Comparison of ENCODE assay signal across 32 cellular contexts in genomic region chr20:19838495-19838894, GRCh38.
"Had no signal": no experiment of that assay in that cellular context is flagged by ENCODE, and none has a peak within 500 bp of the region (broad histone marks: within the 10 kb centered on the region; RNA-seq: fewer than 3 reads in every experiment).

No MANE protein-coding gene starts in this region.

- FAIRE-seq: small intestine had no signal

- H3K9me3 Mint-ChIP-seq: activated naive CD4-positive, alpha-beta T cell treated with anti-CD3 and anti-CD28 coated beads for 36 hours; activated T-helper 1 cell treated with anti-CD3 and anti-CD28 coated beads, Interleukin-12 subunit alpha, Interleukin-12 subunit beta, Interleukin-2, Interleukin-4 antibody, amounts not matched to agents 30 ng/mL and 10 ng/mL and 1 ng/mL, durations not matched to agents 14 hours and 24 hours and 36 hours; effector memory CD8-positive, alpha-beta T cell; stimulated activated naive CD8-positive, alpha-beta T cell treated with anti-CD3 and anti-CD28 coated beads, Interleukin-15, amount 100 ng/mL, for 72 hours had no signal

- H3K36me3 Mint-ChIP-seq: activated naive CD8-positive, alpha-beta T cell treated with anti-CD3 and anti-CD28 coated beads for 36 hours had no signal

- H3K4me1 Mint-ChIP-seq: T-helper 17 cell had no signal

- H3K9me3 ChIP-seq: adrenal gland, body of pancreas, esophagus squamous epithelium, lower lobe of right lung, ovary, sigmoid colon, thyroid gland, upper lobe of left lung had no signal

- H3K27ac ChIP-seq: adrenal gland, body of pancreas, coronary artery, esophagus squamous epithelium, left lung, lower lobe of right lung, ovary, sigmoid colon, thyroid gland, upper lobe of left lung, WERI-Rb-1 had no signal

- H3K27me3 ChIP-seq: adrenal gland, body of pancreas, esophagus squamous epithelium, left lung, ovary, sigmoid colon, thyroid gland, upper lobe of left lung had no signal

- H3K27ac Mint-ChIP-seq: activated naive CD4-positive, alpha-beta T cell treated with anti-CD3 and anti-CD28 coated beads for 36 hours; activated naive CD8-positive, alpha-beta T cell treated with anti-CD3 and anti-CD28 coated beads for 36 hours; activated T-helper 1 cell treated with anti-CD3 and anti-CD28 coated beads, Interleukin-12 subunit alpha, Interleukin-12 subunit beta, Interleukin-2, Interleukin-4 antibody, amounts not matched to agents 30 ng/mL and 10 ng/mL and 1 ng/mL, durations not matched to agents 14 hours and 24 hours and 36 hours; effector memory CD8-positive, alpha-beta T cell; nephron progenitor cell; progenitor cell of endocrine pancreas; stimulated activated memory B cell treated with anti-CD40 and anti-IgM and Interleukin-4, amounts not matched to agents 10 μg/mL and 1 μg/mL and 100 μg/mL, for 72 hours; stimulated activated naive CD8-positive, alpha-beta T cell treated with anti-CD3 and anti-CD28 coated beads, Interleukin-15, amount 100 ng/mL, for 72 hours; T-helper 17 cell had no signal

- H3K4me3 ChIP-seq: adrenal gland, body of pancreas, coronary artery, esophagus squamous epithelium, left lung, lower lobe of right lung, ovary, sigmoid colon, thyroid gland, upper lobe of left lung had no signal

- H3K4me3 Mint-ChIP-seq: activated naive CD4-positive, alpha-beta T cell treated with anti-CD3 and anti-CD28 coated beads for 36 hours; activated naive CD8-positive, alpha-beta T cell treated with anti-CD3 and anti-CD28 coated beads for 36 hours; activated T-helper 1 cell treated with anti-CD3 and anti-CD28 coated beads, Interleukin-12 subunit alpha, Interleukin-12 subunit beta, Interleukin-2, Interleukin-4 antibody, amounts not matched to agents 30 ng/mL and 10 ng/mL and 1 ng/mL, durations not matched to agents 14 hours and 24 hours and 36 hours; effector memory CD8-positive, alpha-beta T cell; nephron progenitor cell; stimulated activated memory B cell treated with anti-CD40 and anti-IgM and Interleukin-4, amounts not matched to agents 10 μg/mL and 1 μg/mL and 100 μg/mL, for 72 hours; stimulated activated naive CD8-positive, alpha-beta T cell treated with anti-CD3 and anti-CD28 coated beads, Interleukin-15, amount 100 ng/mL, for 72 hours; T-helper 17 cell had no signal

- H3K4me1 ChIP-seq: adrenal gland, body of pancreas, esophagus squamous epithelium, thyroid gland had no signal

- H3K36me3 ChIP-seq: adrenal gland, left lung, lower lobe of right lung, ovary, sigmoid colon, thyroid gland, upper lobe of left lung, WERI-Rb-1 had no signal

- DNase-seq: activated CD4-positive, alpha-beta T cell treated with anti-CD3 and anti-CD28 coated beads for 48 hours; activated CD4-positive, alpha-beta T cell treated with anti-CD3 and anti-CD28 coated beads, Interleukin-2, amount 50 U/mL, for 48 hours; activated CD8-positive, alpha-beta memory T cell treated with anti-CD3 and anti-CD28 coated beads for 24 hours; activated effector memory CD4-positive, alpha-beta T cell treated with anti-CD3 and anti-CD28 coated beads, Interleukin-2, amount 50 U/mL, for 16 hours; activated naive CD4-positive, alpha-beta T cell treated with anti-CD3 and anti-CD28 coated beads for 36 hours; activated naive CD8-positive, alpha-beta T cell treated with anti-CD3 and anti-CD28 coated beads for 36 hours; activated T-cell treated with anti-CD3 and anti-CD28 coated beads, Interleukin-2, amount 50 U/mL, for 1 hour; aorta; body of pancreas; effector memory CD8-positive, alpha-beta T cell; esophagus squamous epithelium; foreskin melanocyte; left lung; lower lobe of right lung; nephron progenitor cell; ovary; retina; sigmoid colon; small intestine; stimulated activated CD4-positive, alpha-beta T cell treated with anti-CD3 and anti-CD28 coated beads, Interleukin-4, amount 100 ng/mL, for 24 hours; stimulated activated naive CD8-positive, alpha-beta T cell treated with anti-CD3 and anti-CD28 coated beads, Interleukin-15, amount 100 ng/mL, for 72 hours; T-helper 17 cell; T1000; thyroid gland; upper lobe of left lung; WERI-Rb-1 had no signal

- H3K27me3 Mint-ChIP-seq: progenitor cell of endocrine pancreas had no signal

- ATAC-seq: activated CD4-positive, CD25-positive, alpha-beta regulatory T cell treated with anti-CD3 and anti-CD28 coated beads, Interleukin-2, amount 50 U/mL, for 24 hours; body of pancreas; effector memory CD8-positive, alpha-beta T cell; left lung; lower lobe of right lung; stimulated activated memory B cell treated with anti-CD40 and anti-IgM and Interleukin-4, amounts not matched to agents 10 μg/mL and 1 μg/mL and 100 μg/mL, for 72 hours; stimulated activated naive CD8-positive, alpha-beta T cell treated with anti-CD3 and anti-CD28 coated beads, Interleukin-15, amount 100 ng/mL, for 72 hours; T-helper 17 cell had no signal
